Comparison of ENCODE assay signal across 1 cellular context in genomic region chr3:193921480-193921879, GRCh38.
TF ChIP-seq lines count a peak whose summit lies in the region.

No MANE protein-coding gene starts in this region.

TF ChIP-seq in K562, 482 proteins besides CTCF, POLR2A, EP300 and RAD21 (continued from another document):
- no peak for TF ChIP-seq SLC30A9 (CRISPR knock-in tag; IDR thresholded peaks at IDR 0.05)
- 0 out of 4 replicates have a peak, but pooled peaks of 1 of the 2 experiments have one; percentile 15 for TF ChIP-seq MAZ (CRISPR knock-in tag; conservative IDR thresholded peaks at IDR 0.05 in 1 of 2, IDR thresholded peaks at IDR 0.05 in 1 of 2)
- 0 out of 2 replicates have a peak, but pooled peaks have one; percentile 19 for TF ChIP-seq ZNF589 (CRISPR knock-in tag; IDR thresholded peaks at IDR 0.05; ENCODE audit: low read depth)
- TF ChIP-seq MCM5 (IDR thresholded peaks at IDR 0.05; ENCODE audit: low read depth): no peak
- TF ChIP-seq CBX3 (IDR thresholded peaks at IDR 0.05; ENCODE audit: borderline replicate concordance in 1 of 2, low read length in 2 of 2): no peak
- TF ChIP-seq KDM2B (CRISPR knock-in tag; IDR thresholded peaks at IDR 0.05): no peak
- no peak for TF ChIP-seq FOXA1 (IDR thresholded peaks at IDR 0.05; ENCODE audit: borderline replicate concordance)
- no peak for TF ChIP-seq NR4A1 (CRISPR knock-in tag; IDR thresholded peaks at IDR 0.05)
- no peak for TF ChIP-seq NR4A1 (tag; IDR thresholded peaks at IDR 0.05)
- no peak for TF ChIP-seq ZNF77 (CRISPR knock-in tag; IDR thresholded peaks at IDR 0.05)
- no peak for TF ChIP-seq KAT7 (CRISPR knock-in tag; IDR thresholded peaks at IDR 0.05; ENCODE audit: borderline replicate concordance)
- no peak for TF ChIP-seq RBFOX2 (IDR thresholded peaks at IDR 0.05; ENCODE audit: low read depth, low read length)
- no peak for TF ChIP-seq HDAC8 (tag; IDR thresholded peaks at IDR 0.05)
- no peak for TF ChIP-seq NFYB (IDR thresholded peaks at IDR 0.05; ENCODE audit: extremely low read depth, insufficient read length)
- no peak for TF ChIP-seq E2F1 (CRISPR knock-in tag; IDR thresholded peaks at IDR 0.05)
- no peak for TF ChIP-seq RB1 (IDR thresholded peaks at IDR 0.05; ENCODE audit: low read depth)
